ENCODE assay signal across 7 cellular contexts in the genomic region with DNA sequence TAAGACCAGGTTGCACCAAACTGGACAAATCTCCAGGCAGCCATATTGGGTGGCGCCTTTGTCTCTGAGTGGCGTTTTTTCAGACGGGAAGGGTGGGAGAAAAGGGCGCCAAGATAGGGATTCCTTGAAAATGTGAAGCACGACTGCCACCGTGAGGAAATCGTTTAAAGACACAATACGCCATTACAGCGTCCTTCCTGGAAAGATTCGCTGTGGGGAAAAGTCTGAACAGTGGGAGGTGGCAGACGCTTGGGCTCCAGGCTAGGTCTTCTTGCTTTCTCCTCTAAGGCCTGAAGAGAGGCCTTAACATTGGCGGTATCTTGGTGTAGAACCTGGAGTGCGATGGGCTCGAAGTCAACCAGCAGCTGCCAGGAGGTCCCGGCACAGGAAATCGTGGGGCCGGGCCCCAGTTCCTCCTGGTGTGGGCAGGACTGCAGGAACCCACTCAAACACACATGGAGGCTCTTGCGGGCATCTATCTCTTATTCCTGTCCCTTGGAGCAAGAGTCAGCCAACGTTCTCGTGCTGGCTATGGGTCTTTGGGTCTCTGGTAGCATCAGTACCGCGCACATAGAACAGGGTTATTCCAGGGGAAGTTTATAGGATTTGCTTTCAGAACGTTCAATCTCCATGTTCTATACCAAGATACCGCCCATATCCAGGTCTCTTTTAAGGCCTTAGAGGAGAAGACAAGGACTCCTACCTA.
A peak's percentile ranks its signal among the peaks of the same experiment; 100 is the strongest.
DNase-seq lines count a peak whose midpoint lies in the region; ATAC-seq and TF ChIP-seq lines count a peak whose summit lies in the region.

No MANE protein-coding gene starts in this region.

- ATAC-seq in GM19023 (IDR thresholded peaks at IDR 0.05; ENCODE audit: unreplicated experiment) (peak; percentile 65), HG02973 (IDR thresholded peaks at IDR 0.05; ENCODE audit: unreplicated experiment) (no peak)

- peak overlapping the region; percentile 40 for H3K4me3 ChIP-seq in colonic mucosa

- DNase-seq in NCI-H187 (lab: John Stamatoyannopoulos, UW) (peak; percentile 76 to 81), colonic mucosa (peak; percentile 90), RPMI8226 (no peak), COLO668 (lab: John Stamatoyannopoulos, UW; ENCODE audit: unreplicated experiment) (no peak)
- peak; percentile 48 for DNase-seq in stimulated activated CD8-positive, alpha-beta memory T cell treated with anti-CD3 and anti-CD28 coated beads, Interleukin-4, amount 100 ng/mL, for 24 hours (ENCODE audit: low read depth)

- H3K27me3 ChIP-seq in colonic mucosa: no peaks in the 10 kb centered on the region

- H3K4me1 ChIP-seq in colonic mucosa: no peaks in the 10 kb centered on the region

- intact Hi-C loops in colonic mucosa (cut with DNase I): no loop called here

- peak overlapping the region in 1 of 2 donors; percentile 38 for H3K9ac ChIP-seq in colonic mucosa (ENCODE audit: low read depth in 2 of 2, low read length in 2 of 2)

- H3K27ac ChIP-seq in colonic mucosa: peak overlapping the region; percentile 55

- H3K36me3 ChIP-seq in colonic mucosa: no peaks in the 10 kb centered on the region

- no peaks in the 10 kb centered on the region for H3K9me3 ChIP-seq in colonic mucosa

- TF ChIP-seq CTCF in colonic mucosa (IDR thresholded peaks at IDR 0.05): no peak

Comparison
In these comparisons a context has a peak if more than half of its experiments do, and no peak if none do; other contexts are left out.
1. DNase-seq: peak in NCI-H187 (2 of 2), colonic mucosa (single experiment) and stimulated activated CD8-positive, alpha-beta memory T cell treated with anti-CD3 and anti-CD28 coated beads, Interleukin-4, amount 100 ng/mL, for 24 hours (single experiment); none in RPMI8226 (single experiment) and COLO668 (single experiment).